Comparison of ENCODE assay signal across 1 cellular context in the genomic region with DNA sequence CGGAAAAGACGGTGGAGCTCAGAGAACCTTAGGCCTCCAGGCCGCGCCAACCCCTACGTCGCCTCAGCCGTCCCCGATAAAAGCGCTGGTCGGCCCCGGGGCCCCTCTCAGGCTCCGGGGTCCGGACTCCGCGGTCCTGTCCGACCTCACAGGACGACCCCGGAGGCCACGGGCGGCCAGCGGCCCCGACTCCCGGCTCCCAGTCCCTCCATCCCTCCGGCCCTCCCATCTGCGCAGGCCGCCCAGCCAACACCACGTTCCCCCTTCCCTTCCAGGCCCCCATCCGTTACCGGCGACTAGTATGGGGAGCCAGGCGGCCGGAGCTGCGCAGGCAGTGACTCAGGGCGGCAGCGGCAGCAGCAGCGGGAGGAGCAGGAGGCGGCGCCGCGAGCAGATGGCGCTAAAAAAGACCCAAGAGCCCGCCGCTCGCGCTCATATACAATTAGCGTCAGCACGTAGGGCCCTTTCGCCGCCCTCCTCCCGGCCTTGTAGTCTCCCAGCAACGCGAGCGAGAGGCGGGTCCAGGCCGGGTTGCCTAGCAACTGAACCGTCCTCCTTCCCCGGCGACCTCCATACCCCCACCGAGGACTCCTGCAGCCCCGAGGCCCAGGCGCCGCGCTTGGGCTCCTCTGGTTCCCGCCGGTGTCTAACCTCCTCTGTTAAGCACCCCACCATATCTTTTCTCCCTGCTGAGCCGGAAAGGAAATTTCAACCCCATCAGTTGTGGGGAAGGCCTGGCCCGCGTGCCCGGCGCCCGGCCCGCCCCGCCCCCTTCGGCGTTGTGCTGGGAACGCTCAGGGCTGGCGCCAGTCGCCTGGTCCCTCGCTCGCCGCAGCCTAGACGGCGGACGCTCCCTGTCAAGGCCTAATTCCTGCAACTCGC.
A peak's percentile ranks its signal among the peaks of the same experiment; 100 is the strongest.
TF ChIP-seq lines count a peak whose summit lies in the region.

A gene with protein sequence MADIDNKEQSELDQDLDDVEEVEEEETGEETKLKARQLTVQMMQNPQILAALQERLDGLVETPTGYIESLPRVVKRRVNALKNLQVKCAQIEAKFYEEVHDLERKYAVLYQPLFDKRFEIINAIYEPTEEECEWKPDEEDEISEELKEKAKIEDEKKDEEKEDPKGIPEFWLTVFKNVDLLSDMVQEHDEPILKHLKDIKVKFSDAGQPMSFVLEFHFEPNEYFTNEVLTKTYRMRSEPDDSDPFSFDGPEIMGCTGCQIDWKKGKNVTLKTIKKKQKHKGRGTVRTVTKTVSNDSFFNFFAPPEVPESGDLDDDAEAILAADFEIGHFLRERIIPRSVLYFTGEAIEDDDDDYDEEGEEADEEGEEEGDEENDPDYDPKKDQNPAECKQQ (minus strand): TSS at position 409 of the 882 bp plus-strand sequence. CDS start 10,466 bp downstream, outside the sequence.

TF ChIP-seq in WTC11, 78 proteins besides CTCF, POLR2A, EP300 and RAD21 (continued from another document and continues in another):
- TF ChIP-seq OVOL2 (CRISPR knock-in tag; IDR thresholded peaks at IDR 0.05; ENCODE audit: borderline replicate concordance): no peak
- no peak for TF ChIP-seq ZNF121 (CRISPR knock-in tag; IDR thresholded peaks at IDR 0.05)
- TF ChIP-seq, protein P1, sequence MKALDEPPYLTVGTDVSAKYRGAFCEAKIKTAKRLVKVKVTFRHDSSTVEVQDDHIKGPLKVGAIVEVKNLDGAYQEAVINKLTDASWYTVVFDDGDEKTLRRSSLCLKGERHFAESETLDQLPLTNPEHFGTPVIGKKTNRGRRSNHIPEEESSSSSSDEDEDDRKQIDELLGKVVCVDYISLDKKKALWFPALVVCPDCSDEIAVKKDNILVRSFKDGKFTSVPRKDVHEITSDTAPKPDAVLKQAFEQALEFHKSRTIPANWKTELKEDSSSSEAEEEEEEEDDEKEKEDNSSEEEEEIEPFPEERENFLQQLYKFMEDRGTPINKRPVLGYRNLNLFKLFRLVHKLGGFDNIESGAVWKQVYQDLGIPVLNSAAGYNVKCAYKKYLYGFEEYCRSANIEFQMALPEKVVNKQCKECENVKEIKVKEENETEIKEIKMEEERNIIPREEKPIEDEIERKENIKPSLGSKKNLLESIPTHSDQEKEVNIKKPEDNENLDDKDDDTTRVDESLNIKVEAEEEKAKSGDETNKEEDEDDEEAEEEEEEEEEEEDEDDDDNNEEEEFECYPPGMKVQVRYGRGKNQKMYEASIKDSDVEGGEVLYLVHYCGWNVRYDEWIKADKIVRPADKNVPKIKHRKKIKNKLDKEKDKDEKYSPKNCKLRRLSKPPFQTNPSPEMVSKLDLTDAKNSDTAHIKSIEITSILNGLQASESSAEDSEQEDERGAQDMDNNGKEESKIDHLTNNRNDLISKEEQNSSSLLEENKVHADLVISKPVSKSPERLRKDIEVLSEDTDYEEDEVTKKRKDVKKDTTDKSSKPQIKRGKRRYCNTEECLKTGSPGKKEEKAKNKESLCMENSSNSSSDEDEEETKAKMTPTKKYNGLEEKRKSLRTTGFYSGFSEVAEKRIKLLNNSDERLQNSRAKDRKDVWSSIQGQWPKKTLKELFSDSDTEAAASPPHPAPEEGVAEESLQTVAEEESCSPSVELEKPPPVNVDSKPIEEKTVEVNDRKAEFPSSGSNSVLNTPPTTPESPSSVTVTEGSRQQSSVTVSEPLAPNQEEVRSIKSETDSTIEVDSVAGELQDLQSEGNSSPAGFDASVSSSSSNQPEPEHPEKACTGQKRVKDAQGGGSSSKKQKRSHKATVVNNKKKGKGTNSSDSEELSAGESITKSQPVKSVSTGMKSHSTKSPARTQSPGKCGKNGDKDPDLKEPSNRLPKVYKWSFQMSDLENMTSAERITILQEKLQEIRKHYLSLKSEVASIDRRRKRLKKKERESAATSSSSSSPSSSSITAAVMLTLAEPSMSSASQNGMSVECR (CRISPR knock-in tag; IDR thresholded peaks at IDR 0.05; ENCODE audit: borderline replicate concordance): peak; percentile 26; the same call in 1 of the 2 replicates
- no peak for TF ChIP-seq TEAD4 (CRISPR knock-in tag; IDR thresholded peaks at IDR 0.05)
- TF ChIP-seq CREB1 (CRISPR knock-in tag; IDR thresholded peaks at IDR 0.05): no peak
- TF ChIP-seq, protein P2, sequence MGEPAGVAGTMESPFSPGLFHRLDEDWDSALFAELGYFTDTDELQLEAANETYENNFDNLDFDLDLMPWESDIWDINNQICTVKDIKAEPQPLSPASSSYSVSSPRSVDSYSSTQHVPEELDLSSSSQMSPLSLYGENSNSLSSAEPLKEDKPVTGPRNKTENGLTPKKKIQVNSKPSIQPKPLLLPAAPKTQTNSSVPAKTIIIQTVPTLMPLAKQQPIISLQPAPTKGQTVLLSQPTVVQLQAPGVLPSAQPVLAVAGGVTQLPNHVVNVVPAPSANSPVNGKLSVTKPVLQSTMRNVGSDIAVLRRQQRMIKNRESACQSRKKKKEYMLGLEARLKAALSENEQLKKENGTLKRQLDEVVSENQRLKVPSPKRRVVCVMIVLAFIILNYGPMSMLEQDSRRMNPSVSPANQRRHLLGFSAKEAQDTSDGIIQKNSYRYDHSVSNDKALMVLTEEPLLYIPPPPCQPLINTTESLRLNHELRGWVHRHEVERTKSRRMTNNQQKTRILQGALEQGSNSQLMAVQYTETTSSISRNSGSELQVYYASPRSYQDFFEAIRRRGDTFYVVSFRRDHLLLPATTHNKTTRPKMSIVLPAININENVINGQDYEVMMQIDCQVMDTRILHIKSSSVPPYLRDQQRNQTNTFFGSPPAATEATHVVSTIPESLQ (CRISPR knock-in tag; IDR thresholded peaks at IDR 0.05): no peak
- TF ChIP-seq, protein P3, sequence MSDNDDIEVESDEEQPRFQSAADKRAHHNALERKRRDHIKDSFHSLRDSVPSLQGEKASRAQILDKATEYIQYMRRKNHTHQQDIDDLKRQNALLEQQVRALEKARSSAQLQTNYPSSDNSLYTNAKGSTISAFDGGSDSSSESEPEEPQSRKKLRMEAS (CRISPR knock-in tag; IDR thresholded peaks at IDR 0.05): peak; percentile 78
- peak; percentile 64 for TF ChIP-seq SP1 (CRISPR knock-in tag; conservative IDR thresholded peaks at IDR 0.05)
- peak; percentile 35; the same call in 1 of the 2 replicates for TF ChIP-seq FOXP1 (CRISPR knock-in tag; IDR thresholded peaks at IDR 0.05; ENCODE audit: borderline replicate concordance)
- no peak for TF ChIP-seq CBFB (CRISPR knock-in tag; IDR thresholded peaks at IDR 0.05; ENCODE audit: low read depth)
- 0 out of 2 replicates have a peak, but pooled peaks have one; percentile 53 for TF ChIP-seq TP53 (CRISPR knock-in tag; IDR thresholded peaks at IDR 0.05)
- no peak for TF ChIP-seq PRRX2 (CRISPR knock-in tag; IDR thresholded peaks at IDR 0.05)
- TF ChIP-seq, protein P4, sequence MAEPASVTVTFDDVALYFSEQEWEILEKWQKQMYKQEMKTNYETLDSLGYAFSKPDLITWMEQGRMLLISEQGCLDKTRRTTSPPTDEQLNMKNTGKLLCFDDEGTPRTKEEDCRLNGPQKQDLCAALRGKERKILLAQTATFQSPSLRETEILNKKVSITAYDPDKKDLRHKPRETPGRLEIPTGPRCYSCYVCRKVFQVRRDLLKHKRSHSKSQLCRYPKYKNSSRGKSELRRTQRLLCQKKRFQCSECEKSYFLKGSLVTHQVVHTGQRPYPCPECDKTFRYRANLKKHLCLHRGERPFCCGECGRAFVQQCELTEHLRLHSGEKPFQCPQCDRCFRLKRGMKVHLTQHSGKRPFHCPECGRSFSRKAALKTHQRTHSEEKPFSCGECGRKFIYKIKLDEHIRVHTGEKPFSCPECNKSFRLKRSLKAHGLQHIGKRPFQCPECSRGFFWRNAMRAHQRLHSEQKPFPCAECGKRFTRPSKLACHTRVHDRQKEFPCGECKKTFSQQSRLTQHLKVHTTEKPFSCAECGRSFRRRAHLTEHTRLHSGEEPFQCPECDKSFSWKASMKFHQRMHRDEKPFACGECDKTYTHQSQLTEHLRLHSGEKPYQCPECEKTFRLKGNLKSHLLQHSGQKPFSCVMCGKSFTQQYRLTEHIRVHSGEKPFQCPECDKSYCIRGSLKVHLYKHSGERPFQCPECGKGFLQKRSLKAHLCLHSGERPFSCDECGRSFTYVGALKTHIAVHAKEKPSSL (CRISPR knock-in tag; conservative IDR thresholded peaks at IDR 0.05): no peak
- TF ChIP-seq ZNF671 (CRISPR knock-in tag; IDR thresholded peaks at IDR 0.05): no peak
- peak; percentile 81 for TF ChIP-seq JUN (CRISPR knock-in tag; IDR thresholded peaks at IDR 0.05)
- TF ChIP-seq, protein P5, sequence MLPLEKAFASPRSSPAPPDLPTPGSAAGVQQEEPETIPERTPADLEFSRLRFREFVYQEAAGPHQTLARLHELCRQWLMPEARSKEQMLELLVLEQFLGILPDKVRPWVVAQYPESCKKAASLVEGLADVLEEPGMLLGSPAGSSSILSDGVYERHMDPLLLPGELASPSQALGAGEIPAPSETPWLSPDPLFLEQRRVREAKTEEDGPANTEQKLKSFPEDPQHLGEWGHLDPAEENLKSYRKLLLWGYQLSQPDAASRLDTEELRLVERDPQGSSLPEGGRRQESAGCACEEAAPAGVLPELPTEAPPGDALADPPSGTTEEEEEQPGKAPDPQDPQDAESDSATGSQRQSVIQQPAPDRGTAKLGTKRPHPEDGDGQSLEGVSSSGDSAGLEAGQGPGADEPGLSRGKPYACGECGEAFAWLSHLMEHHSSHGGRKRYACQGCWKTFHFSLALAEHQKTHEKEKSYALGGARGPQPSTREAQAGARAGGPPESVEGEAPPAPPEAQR (CRISPR knock-in tag; IDR thresholded peaks at IDR 0.05): no peak
- no peak for TF ChIP-seq SMAD4 (CRISPR knock-in tag; IDR thresholded peaks at IDR 0.05)
- no peak for TF ChIP-seq HMGA2 (CRISPR knock-in tag; IDR thresholded peaks at IDR 0.05)
- no peak for TF ChIP-seq ZNF396 (CRISPR knock-in tag; IDR thresholded peaks at IDR 0.05; ENCODE audit: borderline replicate concordance)
- TF ChIP-seq ZBTB21 (CRISPR knock-in tag; IDR thresholded peaks at IDR 0.05; ENCODE audit: borderline replicate concordance): no peak
- TF ChIP-seq MYBL2 (CRISPR knock-in tag; IDR thresholded peaks at IDR 0.05): 0 out of 2 replicates have a peak, but pooled peaks have one; percentile 17
- TF ChIP-seq, protein P6, sequence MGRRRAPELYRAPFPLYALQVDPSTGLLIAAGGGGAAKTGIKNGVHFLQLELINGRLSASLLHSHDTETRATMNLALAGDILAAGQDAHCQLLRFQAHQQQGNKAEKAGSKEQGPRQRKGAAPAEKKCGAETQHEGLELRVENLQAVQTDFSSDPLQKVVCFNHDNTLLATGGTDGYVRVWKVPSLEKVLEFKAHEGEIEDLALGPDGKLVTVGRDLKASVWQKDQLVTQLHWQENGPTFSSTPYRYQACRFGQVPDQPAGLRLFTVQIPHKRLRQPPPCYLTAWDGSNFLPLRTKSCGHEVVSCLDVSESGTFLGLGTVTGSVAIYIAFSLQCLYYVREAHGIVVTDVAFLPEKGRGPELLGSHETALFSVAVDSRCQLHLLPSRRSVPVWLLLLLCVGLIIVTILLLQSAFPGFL (CRISPR knock-in tag; IDR thresholded peaks at IDR 0.05; ENCODE audit: borderline replicate concordance): no peak
- TF ChIP-seq, protein P7, sequence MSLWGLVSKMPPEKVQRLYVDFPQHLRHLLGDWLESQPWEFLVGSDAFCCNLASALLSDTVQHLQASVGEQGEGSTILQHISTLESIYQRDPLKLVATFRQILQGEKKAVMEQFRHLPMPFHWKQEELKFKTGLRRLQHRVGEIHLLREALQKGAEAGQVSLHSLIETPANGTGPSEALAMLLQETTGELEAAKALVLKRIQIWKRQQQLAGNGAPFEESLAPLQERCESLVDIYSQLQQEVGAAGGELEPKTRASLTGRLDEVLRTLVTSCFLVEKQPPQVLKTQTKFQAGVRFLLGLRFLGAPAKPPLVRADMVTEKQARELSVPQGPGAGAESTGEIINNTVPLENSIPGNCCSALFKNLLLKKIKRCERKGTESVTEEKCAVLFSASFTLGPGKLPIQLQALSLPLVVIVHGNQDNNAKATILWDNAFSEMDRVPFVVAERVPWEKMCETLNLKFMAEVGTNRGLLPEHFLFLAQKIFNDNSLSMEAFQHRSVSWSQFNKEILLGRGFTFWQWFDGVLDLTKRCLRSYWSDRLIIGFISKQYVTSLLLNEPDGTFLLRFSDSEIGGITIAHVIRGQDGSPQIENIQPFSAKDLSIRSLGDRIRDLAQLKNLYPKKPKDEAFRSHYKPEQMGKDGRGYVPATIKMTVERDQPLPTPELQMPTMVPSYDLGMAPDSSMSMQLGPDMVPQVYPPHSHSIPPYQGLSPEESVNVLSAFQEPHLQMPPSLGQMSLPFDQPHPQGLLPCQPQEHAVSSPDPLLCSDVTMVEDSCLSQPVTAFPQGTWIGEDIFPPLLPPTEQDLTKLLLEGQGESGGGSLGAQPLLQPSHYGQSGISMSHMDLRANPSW (CRISPR knock-in tag; conservative IDR thresholded peaks at IDR 0.05; ENCODE audit: low read depth): no peak
- TF ChIP-seq GRHL2 (CRISPR knock-in tag; IDR thresholded peaks at IDR 0.05; ENCODE audit: insufficient replicate concordance, severe bottlenecking): no peak
- peak; percentile 65 for TF ChIP-seq FOXK1 (CRISPR knock-in tag; IDR thresholded peaks at IDR 0.05)
- TF ChIP-seq, protein P8, sequence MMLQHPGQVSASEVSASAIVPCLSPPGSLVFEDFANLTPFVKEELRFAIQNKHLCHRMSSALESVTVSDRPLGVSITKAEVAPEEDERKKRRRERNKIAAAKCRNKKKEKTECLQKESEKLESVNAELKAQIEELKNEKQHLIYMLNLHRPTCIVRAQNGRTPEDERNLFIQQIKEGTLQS (CRISPR knock-in tag; conservative IDR thresholded peaks at IDR 0.05): 0 out of 2 replicates have a peak, but pooled peaks have one; percentile 36
- no peak for TF ChIP-seq ZNF423 (CRISPR knock-in tag; IDR thresholded peaks at IDR 0.05)
- no peak for TF ChIP-seq ETV6 (CRISPR knock-in tag; IDR thresholded peaks at IDR 0.05)
- TF ChIP-seq NFE2L1 (CRISPR knock-in tag; IDR thresholded peaks at IDR 0.05): 0 out of 2 replicates have a peak, but pooled peaks have one; percentile 55
- TF ChIP-seq, protein P9, sequence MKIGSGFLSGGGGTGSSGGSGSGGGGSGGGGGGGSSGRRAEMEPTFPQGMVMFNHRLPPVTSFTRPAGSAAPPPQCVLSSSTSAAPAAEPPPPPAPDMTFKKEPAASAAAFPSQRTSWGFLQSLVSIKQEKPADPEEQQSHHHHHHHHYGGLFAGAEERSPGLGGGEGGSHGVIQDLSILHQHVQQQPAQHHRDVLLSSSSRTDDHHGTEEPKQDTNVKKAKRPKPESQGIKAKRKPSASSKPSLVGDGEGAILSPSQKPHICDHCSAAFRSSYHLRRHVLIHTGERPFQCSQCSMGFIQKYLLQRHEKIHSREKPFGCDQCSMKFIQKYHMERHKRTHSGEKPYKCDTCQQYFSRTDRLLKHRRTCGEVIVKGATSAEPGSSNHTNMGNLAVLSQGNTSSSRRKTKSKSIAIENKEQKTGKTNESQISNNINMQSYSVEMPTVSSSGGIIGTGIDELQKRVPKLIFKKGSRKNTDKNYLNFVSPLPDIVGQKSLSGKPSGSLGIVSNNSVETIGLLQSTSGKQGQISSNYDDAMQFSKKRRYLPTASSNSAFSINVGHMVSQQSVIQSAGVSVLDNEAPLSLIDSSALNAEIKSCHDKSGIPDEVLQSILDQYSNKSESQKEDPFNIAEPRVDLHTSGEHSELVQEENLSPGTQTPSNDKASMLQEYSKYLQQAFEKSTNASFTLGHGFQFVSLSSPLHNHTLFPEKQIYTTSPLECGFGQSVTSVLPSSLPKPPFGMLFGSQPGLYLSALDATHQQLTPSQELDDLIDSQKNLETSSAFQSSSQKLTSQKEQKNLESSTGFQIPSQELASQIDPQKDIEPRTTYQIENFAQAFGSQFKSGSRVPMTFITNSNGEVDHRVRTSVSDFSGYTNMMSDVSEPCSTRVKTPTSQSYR (CRISPR knock-in tag; IDR thresholded peaks at IDR 0.05): no peak
